17 cellular contexts compared by ENCODE assay signal in genomic region chr1:24424990-24425389, GRCh38. TPM values are rescaled to one million over a fixed set of nuclear protein-coding genes. Genes with fewer than 3 reads are reported as not detected.
DNase-seq lines count a peak whose midpoint lies in the region; ATAC-seq, FAIRE-seq and TF ChIP-seq lines count a peak whose summit lies in the region.
"Had no signal": no experiment of that assay in that cellular context is flagged by ENCODE, and none has a peak within 500 bp of the region (broad histone marks: within the 10 kb centered on the region; RNA-seq: fewer than 3 reads in every experiment).

No MANE protein-coding gene starts in this region.

- TF ChIP-seq CTCF in K562 (IDR thresholded peaks at IDR 0.05 in 2 of 3, conservative IDR thresholded peaks at IDR 0.05 in 1 of 3; ENCODE audit: insufficient read depth in 2 of 3, low read depth in 1 of 3, low read length in 3 of 3): no peak

- no peaks in the 10 kb centered on the region for H3K79me2 ChIP-seq in K562 (ENCODE audit: control insufficient read depth, insufficient read depth, low read length)

- no peak overlapping the region for H2AFZ ChIP-seq in K562 (ENCODE audit: low read depth, low read length)

- 0 out of 2 replicates have a peak, but pooled peaks cover 5% of the 10 kb centered on the region for H4K20me1 ChIP-seq in K562 (replicated peaks; ENCODE audit: control insufficient read depth, insufficient read depth, low read length)

- H3K9me3 Mint-ChIP-seq in activated T-cell treated with anti-CD3 and anti-CD28 coated beads, Interleukin-2, amount 50 U/mL, for 24 hours: no peaks in the 10 kb centered on the region
- H3K9me3 Mint-ChIP-seq in activated T-cell treated with anti-CD3 and anti-CD28 coated beads, Interleukin-2, amount 50 U/mL, for 4 hours: no peaks in the 10 kb centered on the region
- H3K9me3 Mint-ChIP-seq in CD4-positive, CD25-positive, alpha-beta regulatory T cell: no peaks in the 10 kb centered on the region
- H3K9me3 Mint-ChIP-seq: CD8-positive, alpha-beta memory T cell; H9 had no signal

- no peak overlapping the region for H3K4me2 ChIP-seq in K562 (ENCODE audit: insufficient read depth, low read length)

- no peak overlapping the region for H3K27ac ChIP-seq in CD4-positive, CD25-positive, alpha-beta regulatory T cell (ENCODE audit: insufficient read depth, low read length, poor library complexity, severe bottlenecking)
- H3K27ac ChIP-seq in K562 (ENCODE audit: extremely low read depth, low read depth, low read length) (no peak overlapping the region), small intestine (ENCODE audit: low read depth in 1 of 2, low read length in 1 of 2) (no peak overlapping the region)

- H3K36me3 ChIP-seq in CD4-positive, CD25-positive, alpha-beta regulatory T cell (ENCODE audit: control insufficient read depth, insufficient read depth, low read length): peaks cover 69% of the 10 kb centered on the region
- H3K36me3 ChIP-seq in K562 (ENCODE audit: control insufficient read depth, insufficient read depth, low read length): peaks cover 37% of the 10 kb centered on the region
- peaks cover 2 to 3% of the 10 kb centered on the region in 2 donors for H3K36me3 ChIP-seq in small intestine (ENCODE audit: control insufficient read depth in 2 of 2, insufficient read depth in 2 of 2, low read length in 2 of 2)

- H3K36me3 Mint-ChIP-seq in activated T-cell treated with anti-CD3 and anti-CD28 coated beads, Interleukin-2, amount 50 U/mL, for 24 hours (ENCODE audit: low read depth): peaks cover 88% of the 10 kb centered on the region
- peaks cover 53% of the 10 kb centered on the region for H3K36me3 Mint-ChIP-seq in activated T-cell treated with anti-CD3 and anti-CD28 coated beads, Interleukin-2, amount 50 U/mL, for 4 hours (ENCODE audit: insufficient read depth)
- peaks cover 51% of the 10 kb centered on the region for H3K36me3 Mint-ChIP-seq in CD4-positive, CD25-positive, alpha-beta regulatory T cell

- intact Hi-C loops in K562 (cut with micrococcal nuclease): no loop called here

- BruUV-seq in K562 (replicated peaks; lab: Mats Ljungman, UMichigan): no TSS peak

- TF ChIP-seq EP300 in K562 (IDR thresholded peaks at IDR 0.05; ENCODE audit: low read length): no peak

- no peak for TF ChIP-seq RAD21 in K562 (CRISPR knock-in tag; conservative IDR thresholded peaks at IDR 0.05 in 1 of 2, IDR thresholded peaks at IDR 0.05 in 1 of 2)

- H3K4me3 ChIP-seq in CD4-positive, CD25-positive, alpha-beta regulatory T cell (ENCODE audit: low read depth, low read length): no peak overlapping the region
- H3K4me3 ChIP-seq in K562 (no peak overlapping the region), small intestine (ENCODE audit: low read depth in 1 of 2, low read length in 2 of 2) (no peak overlapping the region)

- in situ Hi-C loops in K562 (cut with MboI): no loop called here

- peaks cover 14% of the 10 kb centered on the region for H3K4me1 ChIP-seq in CD4-positive, CD25-positive, alpha-beta regulatory T cell (ENCODE audit: control insufficient read depth, insufficient read depth, low read length, poor library complexity, severe bottlenecking)
- H3K4me1 ChIP-seq in K562 (replicated peaks in 1 of 2; ENCODE audit: control insufficient read depth in 2 of 2, insufficient read depth in 2 of 2, low read length in 2 of 2): peaks cover 3 to 4% of the 10 kb centered on the region in 2 experiments; a peak in 2 of 5 replicates
- peaks cover 0 to 3% of the 10 kb centered on the region in 2 donors for H3K4me1 ChIP-seq in small intestine (ENCODE audit: control insufficient read depth in 2 of 2, insufficient read depth in 1 of 2, low read depth in 1 of 2, low read length in 1 of 2)
- H3K4me1 ChIP-seq: Caco-2 had no signal

- no peak for DNase-seq in activated T-cell treated with anti-CD3 and anti-CD28 coated beads, Interleukin-2, amount 50 U/mL, for 24 hours
- no peak for DNase-seq in activated T-cell treated with anti-CD3 and anti-CD28 coated beads, Interleukin-2, amount 50 U/mL, for 4 hours
- no peak for DNase-seq in CD4-positive, CD25-positive, alpha-beta regulatory T cell
- DNase-seq in K562 (ENCODE audit: extremely low read depth in 1 of 4, low spot score in 3 of 4): no peak
- DNase-seq in small intestine: peak; percentile 43
- DNase-seq in activated gamma-delta T cell treated with Interleukin-2 at 50 U/mL for 16 hours: no peak
- no peak for DNase-seq in NCI-H187 (lab: John Stamatoyannopoulos, UW)
- DNase-seq: C1 segment of cervical spinal cord; Caco-2; CD8-positive, alpha-beta memory T cell; DND-41; GF-D8; GOT3; H9 had no signal

- H3K4me1 Mint-ChIP-seq in activated T-cell treated with anti-CD3 and anti-CD28 coated beads, Interleukin-2, amount 50 U/mL, for 24 hours (ENCODE audit: low read depth): peaks cover 70% of the 10 kb centered on the region
- peaks cover 52% of the 10 kb centered on the region for H3K4me1 Mint-ChIP-seq in activated T-cell treated with anti-CD3 and anti-CD28 coated beads, Interleukin-2, amount 50 U/mL, for 4 hours (ENCODE audit: low read depth)
- H3K4me1 Mint-ChIP-seq in CD4-positive, CD25-positive, alpha-beta regulatory T cell: peaks cover 26 to 90% (median 55%) of the 10 kb centered on the region in 4 donors

- ATAC-seq in activated T-cell treated with anti-CD3 and anti-CD28 coated beads, Interleukin-2, amount 50 U/mL, for 4 hours: no peak
- no peak for ATAC-seq in CD4-positive, CD25-positive, alpha-beta regulatory T cell (ENCODE audit: low read depth in 2 of 2)
- no peak for ATAC-seq in K562

- no peak for TF ChIP-seq POLR2A in K562 (conservative IDR thresholded peaks at IDR 0.05)

- H3K9ac ChIP-seq in K562 (ENCODE audit: insufficient read depth in 1 of 2, low read depth in 2 of 2, low read length in 2 of 2): no peak overlapping the region; a peak in 1 of 4 replicates

- no peaks in the 10 kb centered on the region for H3K27me3 ChIP-seq in CD4-positive, CD25-positive, alpha-beta regulatory T cell (ENCODE audit: control insufficient read depth, insufficient read depth, low read length)
- no peaks in the 10 kb centered on the region for H3K27me3 ChIP-seq in K562 (ENCODE audit: control insufficient read depth in 2 of 2, insufficient read depth in 2 of 2, low read length in 2 of 2)
- no peaks in the 10 kb centered on the region for H3K27me3 ChIP-seq in small intestine (ENCODE audit: control insufficient read depth in 2 of 2, insufficient read depth in 2 of 2, low read length in 2 of 2)

- FAIRE-seq in K562 (lab: Jason Lieb, UNC) (no peak), small intestine (lab: Jason Lieb, UNC) (no peak)
- FAIRE-seq: A204.1, GM19239 had no signal

- POLR2A ChIA-PET in K562 (lab: Yijun Ruan, JAX): interaction anchor here (0.6 to 2.8 kb wide), 7 partner anchors 8 to 37 kb away, joined by 3 to 21 read pairs (median 4); partner anchors contain the start of genes NIPAL3 and STPG1

- WGBS in K562 (ENCODE audit: insufficient coverage, low coverage, missing lambda C conversion rate): 64% methylated on average over 3 of the region's 3 CpGs
- WGBS in small intestine, 3 donors: 53 to 79% (median 72%) methylated on average over 3 of the region's 3 CpGs

- H3K9me3 ChIP-seq in CD4-positive, CD25-positive, alpha-beta regulatory T cell (ENCODE audit: control insufficient read depth in 2 of 2, low read length in 2 of 2): no peaks in the 10 kb centered on the region
- no peaks in the 10 kb centered on the region for H3K9me3 ChIP-seq in K562 (replicated peaks; ENCODE audit: control insufficient read depth, insufficient read depth, low read depth, low read length)
- H3K9me3 ChIP-seq in small intestine (ENCODE audit: control insufficient read depth, low read depth): no peaks in the 10 kb centered on the region
- H3K9me3 ChIP-seq: Caco-2 had no signal

- H3K4me3 Mint-ChIP-seq in activated T-cell treated with anti-CD3 and anti-CD28 coated beads, Interleukin-2, amount 50 U/mL, for 24 hours: no peak overlapping the region
- no peak overlapping the region for H3K4me3 Mint-ChIP-seq in activated T-cell treated with anti-CD3 and anti-CD28 coated beads, Interleukin-2, amount 50 U/mL, for 4 hours
- H3K4me3 Mint-ChIP-seq in CD4-positive, CD25-positive, alpha-beta regulatory T cell: peak overlapping the region in 1 of 4 donors; percentile 8
- H3K4me3 Mint-ChIP-seq: B cell; CD8-positive, alpha-beta memory T cell; H9 had no signal

- H3K9me1 ChIP-seq in K562 (ENCODE audit: control insufficient read depth, insufficient read depth, low read length): no peaks in the 10 kb centered on the region

- no peaks in the 10 kb centered on the region for H3K27me3 Mint-ChIP-seq in activated T-cell treated with anti-CD3 and anti-CD28 coated beads, Interleukin-2, amount 50 U/mL, for 24 hours
- no peaks in the 10 kb centered on the region for H3K27me3 Mint-ChIP-seq in activated T-cell treated with anti-CD3 and anti-CD28 coated beads, Interleukin-2, amount 50 U/mL, for 4 hours (ENCODE audit: low read depth)
- H3K27me3 Mint-ChIP-seq in CD4-positive, CD25-positive, alpha-beta regulatory T cell: no peaks in the 10 kb centered on the region
- H3K27me3 Mint-ChIP-seq: B cell; CD8-positive, alpha-beta memory T cell had no signal

- CTCF ChIA-PET in K562 (lab: Yijun Ruan, JAX; ENCODE audit: low intra/inter-chr PET ratio): interaction anchor here (0.6 kb wide), 1 partner anchor 516 kb away, joined by 3 read pairs; no protein-coding TSS in a partner anchor

- H3K27ac Mint-ChIP-seq in activated T-cell treated with anti-CD3 and anti-CD28 coated beads, Interleukin-2, amount 50 U/mL, for 24 hours: peak overlapping the region; percentile 69
- H3K27ac Mint-ChIP-seq in CD4-positive, CD25-positive, alpha-beta regulatory T cell: peak overlapping the region; percentile 9 to 87 (median 77)
- H3K27ac Mint-ChIP-seq: H9 had no signal

RNA-seq across cellular contexts. Expression of gene NIPAL3, which starts 9.4 kb away (rescaled TPM):
- total RNA-seq in activated T-cell treated with anti-CD3 and anti-CD28 coated beads, Interleukin-2, amount 50 U/mL, for 4 hours: 10 to 100 TPM; 24.0 to 31.8 (median 26.8) TPM
- total RNA-seq in CD4-positive, CD25-positive, alpha-beta regulatory T cell: 57.0 TPM
- polyA plus RNA-seq in CD4-positive, CD25-positive, alpha-beta regulatory T cell: 10 to 100 TPM; 62.1 to 70.2 (median 65.2) TPM
- total RNA-seq in K562 (2011; cell fraction: chromatin; rRNA removed; ENCODE audit: low replicate concordance): 55.9 and 56.4 TPM in 2 replicates
- total RNA-seq in K562 (2011; cell fraction: nucleolus; rRNA removed): 44.2 and 44.6 TPM in 2 replicates
- 57.1 and 68.0 TPM in 2 replicates for total RNA-seq in K562 (2011; cell fraction: nucleoplasm; rRNA removed)
- total RNA-seq in K562 (2014; rRNA removed) (15.4 and 24.7 TPM in 2 replicates), K562 (2014; rRNA removed; fragmentation: Illumina TruSeq; extraction: Trizol) (16.3 and 16.6 TPM in 2 replicates), K562 (2015; rRNA removed; fragmentation: Illumina TruSeq; extraction: Trizol) (11.3 and 11.4 TPM in 2 replicates), K562 (2021) (26.0 and 26.3 TPM in 2 replicates)
- polyA plus RNA-seq in K562 (2011; rRNA removed) (16.0 and 18.2 TPM in 2 replicates), K562 (2014; fragmentation: Illumina TruSeq; extraction: Trizol) (20.0 and 21.3 TPM in 2 replicates), K562 (2014; fragmentation: Nextera tagmentation; extraction: Ambion mirVana) (10 to 100 TPM; 10.5 to 12.2 TPM), K562 (2014; rRNA removed) (13.8 and 16.2 TPM in 2 replicates), small intestine (10 to 100 TPM in 2 of 3 donors, 1 to 10 TPM in 1; 4.9 to 15.9 (median 10.7) TPM)
- polyA plus RNA-seq in K562 (2011; cell fraction: cytosol; rRNA removed): 18.5 and 19.9 TPM in 2 replicates
- 14.4 and 16.1 TPM in 2 replicates for polyA plus RNA-seq in K562 (2011; cell fraction: nucleus; rRNA removed)
- 16.3 and 17.9 TPM in 2 replicates for polyA plus RNA-seq in K562 (2012)
- 18.9 and 24.0 TPM in 2 replicates for polyA minus RNA-seq in K562 (2011; rRNA and poly(A)+ RNA removed)
- 10.6 and 15.2 TPM in 2 replicates for polyA minus RNA-seq in K562 (2011; cell fraction: cytosol; rRNA and poly(A)+ RNA removed)
- polyA minus RNA-seq in K562 (2011; cell fraction: nucleus; rRNA and poly(A)+ RNA removed): 13.1 and 19.4 TPM in 2 replicates

RNA-seq across cellular contexts. Expression of gene STPG1, which starts 11.4 kb away (rescaled TPM):
- total RNA-seq in activated T-cell treated with anti-CD3 and anti-CD28 coated beads, Interleukin-2, amount 50 U/mL, for 4 hours: 1 to 10 TPM; 3.2 to 4.2 (median 3.9) TPM
- 3.4 TPM for total RNA-seq in CD4-positive, CD25-positive, alpha-beta regulatory T cell
- polyA plus RNA-seq in CD4-positive, CD25-positive, alpha-beta regulatory T cell: 1 to 10 TPM; 1.1 to 5.3 (median 2.7) TPM
- total RNA-seq in K562 (2011; cell fraction: chromatin; rRNA removed; ENCODE audit: low replicate concordance): 14.4 and 22.0 TPM in 2 replicates
- total RNA-seq in K562 (2011; cell fraction: nucleolus; rRNA removed): 8.7 and 9.3 TPM in 2 replicates
- total RNA-seq in K562 (2011; cell fraction: nucleoplasm; rRNA removed): 14.4 and 16.4 TPM in 2 replicates
- total RNA-seq in K562 (2014; rRNA removed) (6.7 and 7.6 TPM in 2 replicates), K562 (2014; rRNA removed; fragmentation: Illumina TruSeq; extraction: Trizol) (8.2 and 8.3 TPM in 2 replicates), K562 (2015; rRNA removed; fragmentation: Illumina TruSeq; extraction: Trizol) (5.1 and 5.5 TPM in 2 replicates), K562 (2021) (7.2 and 7.6 TPM in 2 replicates)
- polyA plus RNA-seq in K562 (2011; rRNA removed) (7.2 and 8.4 TPM in 2 replicates), K562 (2014; fragmentation: Illumina TruSeq; extraction: Trizol) (9.0 and 10.1 TPM in 2 replicates), K562 (2014; fragmentation: Nextera tagmentation; extraction: Ambion mirVana) (10 to 100 TPM; 10.4 to 11.9 TPM), K562 (2014; rRNA removed) (5.0 and 9.4 TPM in 2 replicates), small intestine (10 to 100 TPM in 1 of 3 donors, 1 to 10 TPM in 2; 6.5 to 10.3 (median 6.5) TPM)
- polyA plus RNA-seq in K562 (2011; cell fraction: cytosol; rRNA removed): 4.4 and 5.4 TPM in 2 replicates
- 5.9 and 7.6 TPM in 2 replicates for polyA plus RNA-seq in K562 (2011; cell fraction: nucleus; rRNA removed)
- polyA plus RNA-seq in K562 (2012): 6.0 and 8.3 TPM in 2 replicates
- polyA minus RNA-seq in K562 (2011; rRNA and poly(A)+ RNA removed): 7.0 and 7.8 TPM in 2 replicates
- 2.1 and 3.9 TPM in 2 replicates for polyA minus RNA-seq in K562 (2011; cell fraction: cytosol; rRNA and poly(A)+ RNA removed)
- 5.4 and 7.0 TPM in 2 replicates for polyA minus RNA-seq in K562 (2011; cell fraction: nucleus; rRNA and poly(A)+ RNA removed)
